Comparison of ENCODE assay signal across 15 cellular contexts in genomic region chr2:43001055-43001378, GRCh38.
"Had no signal": no experiment of that assay in that cellular context is flagged by ENCODE, and none has a peak within 500 bp of the region (broad histone marks: within the 10 kb centered on the region; RNA-seq: fewer than 3 reads in every experiment).

No MANE protein-coding gene starts in this region.

- H3K4me2 ChIP-seq: smooth muscle cell had no signal

- H3K4me3 ChIP-seq: gastroesophageal sphincter, right atrium auricular region, smooth muscle cell, thoracic aorta had no signal

- H3K27me3 ChIP-seq: gastroesophageal sphincter, right atrium auricular region had no signal

- H3K27ac ChIP-seq: epithelial cell of prostate, gastroesophageal sphincter, right atrium auricular region, thoracic aorta had no signal

- H3K4me1 ChIP-seq: gastroesophageal sphincter had no signal

- H3K36me3 ChIP-seq: gastroesophageal sphincter, right atrium auricular region, thoracic aorta had no signal

- DNase-seq: activated CD4-positive, alpha-beta T cell treated with anti-CD3 and anti-CD28 coated beads for 36 hours; activated CD8-positive, alpha-beta T cell treated with anti-CD3 and anti-CD28 coated beads for 36 hours; activated naive CD4-positive, alpha-beta T cell treated with Interleukin-2 at 50 U/mL for 16 hours; activated naive CD8-positive, alpha-beta T cell treated with anti-CD3 and anti-CD28 coated beads, Interleukin-2, amount 50 U/mL, for 24 hours; effector CD8-positive, alpha-beta T cell; kidney glomerular epithelial cell; T1000 had no signal

- FAIRE-seq: astrocyte, colon had no signal

- ATAC-seq: activated CD4-positive, alpha-beta T cell treated with anti-CD3 and anti-CD28 coated beads for 36 hours; activated CD8-positive, alpha-beta T cell treated with anti-CD3 and anti-CD28 coated beads for 36 hours; activated naive CD8-positive, alpha-beta T cell treated with anti-CD3 and anti-CD28 coated beads, Interleukin-2, amount 50 U/mL, for 24 hours; T-cell had no signal
